8 cellular contexts compared by ENCODE assay signal in genomic region chr20:32742322-32743236, GRCh38. TPM values are rescaled to one million over a fixed set of nuclear protein-coding genes. Genes with fewer than 3 reads are reported as not detected.
DNase-seq lines count a peak whose midpoint lies in the region; ATAC-seq, FAIRE-seq and TF ChIP-seq lines count a peak whose summit lies in the region.

No MANE protein-coding gene starts in this region.

- TF ChIP-seq RAD21 in K562 (CRISPR knock-in tag; conservative IDR thresholded peaks at IDR 0.05 in 1 of 2, IDR thresholded peaks at IDR 0.05 in 1 of 2): no peak

- no peak for TF ChIP-seq POLR2A in K562 (conservative IDR thresholded peaks at IDR 0.05)

- peak overlapping the region; percentile 70 for H3K27ac ChIP-seq in K562 (ENCODE audit: extremely low read depth, low read depth, low read length)
- H3K27ac ChIP-seq in left lung: peak overlapping the region; percentile 70 to 81
- peak overlapping the region; percentile 65 for H3K27ac ChIP-seq in temporal lobe (ENCODE audit: low read depth, low read length)

- WGBS in K562 (ENCODE audit: insufficient coverage, low coverage, missing lambda C conversion rate): 9% methylated on average over 19 of the region's 25 CpGs

- peak overlapping the region; percentile 79 for H2AFZ ChIP-seq in K562 (ENCODE audit: low read depth, low read length)

- TSS peak; percentile 60 for BruUV-seq in K562 (replicated peaks; lab: Mats Ljungman, UMichigan)

- H3K9me3 ChIP-seq in MG63 (no peaks in the 10 kb centered on the region), K562 (replicated peaks; ENCODE audit: control insufficient read depth, insufficient read depth, low read depth, low read length) (no peaks in the 10 kb centered on the region), left lung (no peaks in the 10 kb centered on the region)

- H3K9ac ChIP-seq in K562 (ENCODE audit: insufficient read depth in 1 of 2, low read depth in 2 of 2, low read length in 2 of 2): peak overlapping the region; percentile 86 to 97

- intact Hi-C loops in K562 (cut with micrococcal nuclease) (loop anchor here (2.0 kb wide), 1 partner anchor 22 kb away; no protein-coding TSS in a partner anchor), left lung (cut with DNase I) (no loop called here)

- H4K20me1 ChIP-seq in K562 (replicated peaks; ENCODE audit: control insufficient read depth, insufficient read depth, low read length): no peaks in the 10 kb centered on the region

- no peak for TF ChIP-seq EP300 in K562 (IDR thresholded peaks at IDR 0.05; ENCODE audit: low read length)

- H3K4me3 ChIP-seq in MG63: peak overlapping the region; percentile 70
- H3K4me3 ChIP-seq in K562: peak overlapping the region; percentile 64
- peak overlapping the region; percentile 69 to 76 for H3K4me3 ChIP-seq in left lung

- no peak for FAIRE-seq in K562 (lab: Jason Lieb, UNC)

- in situ Hi-C loops in K562 (cut with MboI): no loop called here

- DNase-seq in ELF-1 (ENCODE audit: low read depth, low spot score): peak; percentile 29
- DNase-seq in MG63: no peak
- no peak for DNase-seq in K562 (ENCODE audit: extremely low read depth in 1 of 4, low spot score in 3 of 4)
- DNase-seq in left lung: no peak
- DNase-seq in NOMO-1 (lab: John Stamatoyannopoulos, UW; ENCODE audit: unreplicated experiment in 2 of 2): no peak
- DNase-seq in NCI-H2196 (lab: John Stamatoyannopoulos, UW; ENCODE audit: unreplicated experiment): no peak

- POLR2A ChIA-PET in K562 (lab: Yijun Ruan, JAX): interaction anchor here (0.6 to 4.7 kb wide), 6 partner anchors 12 to 210 kb away, joined by 3 to 30 read pairs (median 5); partner anchors contain the start of gene DNMT3B

- ATAC-seq in K562 (peak; percentile 53), left lung (peak; percentile 16), GM21576 (IDR thresholded peaks at IDR 0.05; ENCODE audit: unreplicated experiment) (no peak)

- H3K4me1 ChIP-seq in K562 (replicated peaks in 1 of 2; ENCODE audit: control insufficient read depth in 2 of 2, insufficient read depth in 2 of 2, low read length in 2 of 2) (peaks cover 24 to 47% of the 10 kb centered on the region in 2 experiments; a peak in 4 of 5 replicates), left lung (peaks cover 3 to 36% of the 10 kb centered on the region in 2 donors)

- TF ChIP-seq CTCF in K562 (IDR thresholded peaks at IDR 0.05 in 2 of 3, conservative IDR thresholded peaks at IDR 0.05 in 1 of 3; ENCODE audit: insufficient read depth in 2 of 3, low read depth in 1 of 3, low read length in 3 of 3) (no peak), left lung (IDR thresholded peaks at IDR 0.05) (no peak)

- H3K27me3 ChIP-seq in MG63 (no peaks in the 10 kb centered on the region), K562 (ENCODE audit: control insufficient read depth in 2 of 2, insufficient read depth in 2 of 2, low read length in 2 of 2) (no peaks in the 10 kb centered on the region), left lung (no peaks in the 10 kb centered on the region)

- H3K79me2 ChIP-seq in K562 (ENCODE audit: control insufficient read depth, insufficient read depth, low read length): peaks cover 26% of the 10 kb centered on the region

- H3K9me1 ChIP-seq in K562 (ENCODE audit: control insufficient read depth, insufficient read depth, low read length): no peaks in the 10 kb centered on the region

- H3K36me3 ChIP-seq in MG63 (no peaks in the 10 kb centered on the region), K562 (ENCODE audit: control insufficient read depth, insufficient read depth, low read length) (no peaks in the 10 kb centered on the region), left lung (no peaks in the 10 kb centered on the region)

- peak overlapping the region; percentile 86 for H3K4me2 ChIP-seq in K562 (ENCODE audit: insufficient read depth, low read length)

- CTCF ChIA-PET in K562 (lab: Yijun Ruan, JAX; ENCODE audit: low intra/inter-chr PET ratio): interaction anchor here (0.7 kb wide), 1 partner anchor 77 kb away, joined by 3 read pairs; no protein-coding TSS in a partner anchor

TF ChIP-seq in K562, 482 proteins besides CTCF, POLR2A, EP300 and RAD21 (continues in another document):
- TF ChIP-seq ZZZ3 (IDR thresholded peaks at IDR 0.05) (no peak), MBD1 (CRISPR knock-in tag; IDR thresholded peaks at IDR 0.05) (no peak), SIN3B (IDR thresholded peaks at IDR 0.05; ENCODE audit: low read depth) (no peak), HDGF (IDR thresholded peaks at IDR 0.05) (0 out of 2 replicates have a peak, but pooled peaks have one; percentile 39), ZNF217 (CRISPR knock-in tag; IDR thresholded peaks at IDR 0.05) (no peak), CHD1 (IDR thresholded peaks at IDR 0.05; ENCODE audit: low read length) (peak; percentile 51), GTF2E2 (tag; IDR thresholded peaks at IDR 0.05) (peak; percentile 15; the same call in 1 of the 2 replicates), EGR1 (conservative IDR thresholded peaks at IDR 0.05) (peak; percentile 33; the same call in 1 of the 2 replicates)
- TF ChIP-seq, protein P1, sequence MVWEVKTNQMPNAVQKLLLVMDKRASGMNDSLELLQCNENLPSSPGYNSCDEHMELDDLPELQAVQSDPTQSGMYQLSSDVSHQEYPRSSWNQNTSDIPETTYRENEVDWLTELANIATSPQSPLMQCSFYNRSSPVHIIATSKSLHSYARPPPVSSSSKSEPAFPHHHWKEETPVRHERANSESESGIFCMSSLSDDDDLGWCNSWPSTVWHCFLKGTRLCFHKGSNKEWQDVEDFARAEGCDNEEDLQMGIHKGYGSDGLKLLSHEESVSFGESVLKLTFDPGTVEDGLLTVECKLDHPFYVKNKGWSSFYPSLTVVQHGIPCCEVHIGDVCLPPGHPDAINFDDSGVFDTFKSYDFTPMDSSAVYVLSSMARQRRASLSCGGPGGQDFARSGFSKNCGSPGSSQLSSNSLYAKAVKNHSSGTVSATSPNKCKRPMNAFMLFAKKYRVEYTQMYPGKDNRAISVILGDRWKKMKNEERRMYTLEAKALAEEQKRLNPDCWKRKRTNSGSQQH (CRISPR knock-in tag; IDR thresholded peaks at IDR 0.05): 0 out of 2 replicates have a peak, but pooled peaks have one; percentile 67

RNA-seq across cellular contexts. Expression of gene COMMD7, which starts 0.7 kb away (rescaled TPM):
- total RNA-seq in MG63 (2014; rRNA removed; shearing (Covaris generic); ENCODE audit: low replicate concordance): 70.5 and 112 TPM in 2 replicates
- 20.0 and 25.5 TPM in 2 replicates for total RNA-seq in K562 (2011; cell fraction: chromatin; rRNA removed; ENCODE audit: low replicate concordance)
- 14.6 and 19.0 TPM in 2 replicates for total RNA-seq in K562 (2011; cell fraction: nucleolus; rRNA removed)
- 18.1 and 26.9 TPM in 2 replicates for total RNA-seq in K562 (2011; cell fraction: nucleoplasm; rRNA removed)
- total RNA-seq in K562 (2014; rRNA removed) (24.5 and 27.4 TPM in 2 replicates), K562 (2014; rRNA removed; fragmentation: Illumina TruSeq; extraction: Trizol) (33.3 and 34.7 TPM in 2 replicates), K562 (2015; rRNA removed; fragmentation: Illumina TruSeq; extraction: Trizol) (33.1 and 34.4 TPM in 2 replicates), K562 (2021) (39.8 and 41.5 TPM in 2 replicates), left lung (10 to 100 TPM; 38.5 to 39.1 TPM), temporal lobe (24.3 TPM)
- polyA plus RNA-seq in K562 (2011; rRNA removed) (62.8 and 71.5 TPM in 2 replicates), K562 (2014; fragmentation: Illumina TruSeq; extraction: Trizol) (58.2 and 69.1 TPM in 2 replicates), K562 (2014; fragmentation: Nextera tagmentation; extraction: Ambion mirVana) (10 to 100 TPM; 11.9 to 17.0 TPM), K562 (2014; rRNA removed) (44.5 and 49.7 TPM in 2 replicates)
- 47.9 and 63.7 TPM in 2 replicates for polyA plus RNA-seq in K562 (2011; cell fraction: cytosol; rRNA removed)
- polyA plus RNA-seq in K562 (2011; cell fraction: nucleus; rRNA removed): 31.9 and 51.6 TPM in 2 replicates
- 52.0 and 91.9 TPM in 2 replicates for polyA plus RNA-seq in K562 (2012)
- 21.4 and 30.4 TPM in 2 replicates for polyA minus RNA-seq in K562 (2011; rRNA and poly(A)+ RNA removed)
- polyA minus RNA-seq in K562 (2011; cell fraction: cytosol; rRNA and poly(A)+ RNA removed): 16.0 and 16.4 TPM in 2 replicates
- 4.0 and 8.4 TPM in 2 replicates for polyA minus RNA-seq in K562 (2011; cell fraction: nucleus; rRNA and poly(A)+ RNA removed)

RNA-seq across cellular contexts. Expression of gene DNMT3B, which starts 19.6 kb away (rescaled TPM):
- total RNA-seq in MG63 (2014; rRNA removed; shearing (Covaris generic); ENCODE audit: low replicate concordance): 5.6 and 6.6 TPM in 2 replicates
- 81.8 and 85.1 TPM in 2 replicates for total RNA-seq in K562 (2011; cell fraction: chromatin; rRNA removed; ENCODE audit: low replicate concordance)
- total RNA-seq in K562 (2011; cell fraction: nucleolus; rRNA removed): 51.8 and 54.4 TPM in 2 replicates
- total RNA-seq in K562 (2011; cell fraction: nucleoplasm; rRNA removed): 68.3 and 91.9 TPM in 2 replicates
- 49.1 and 53.9 TPM in 2 replicates for total RNA-seq in K562 (2014; rRNA removed)
- total RNA-seq in K562 (2014; rRNA removed; fragmentation: Illumina TruSeq; extraction: Trizol): 37.2 and 37.5 TPM in 2 replicates
- 34.4 and 35.3 TPM in 2 replicates for total RNA-seq in K562 (2015; rRNA removed; fragmentation: Illumina TruSeq; extraction: Trizol)
- 69.5 and 74.8 TPM in 2 replicates for total RNA-seq in K562 (2021)
- polyA plus RNA-seq in K562 (2011; rRNA removed): 41.7 and 60.2 TPM in 2 replicates
- polyA plus RNA-seq in K562 (2011; cell fraction: cytosol; rRNA removed): 40.1 and 59.1 TPM in 2 replicates
- 103 and 127 TPM in 2 replicates for polyA plus RNA-seq in K562 (2011; cell fraction: nucleus; rRNA removed)
- 27.1 and 34.4 TPM in 2 replicates for polyA plus RNA-seq in K562 (2012)
- polyA plus RNA-seq in K562 (2014; fragmentation: Illumina TruSeq; extraction: Trizol): 61.3 and 64.6 TPM in 2 replicates
- polyA plus RNA-seq in K562 (2014; fragmentation: Nextera tagmentation; extraction: Ambion mirVana): 10 to 100 TPM in 1 of 2 experiments, 1 to 10 TPM in 1; 9.3 to 11.5 TPM
- polyA plus RNA-seq in K562 (2014; rRNA removed): 55.5 and 57.3 TPM in 2 replicates
- 18.7 and 34.9 TPM in 2 replicates for polyA minus RNA-seq in K562 (2011; rRNA and poly(A)+ RNA removed)
- polyA minus RNA-seq in K562 (2011; cell fraction: cytosol; rRNA and poly(A)+ RNA removed): 35.8 and 43.3 TPM in 2 replicates
- polyA minus RNA-seq in K562 (2011; cell fraction: nucleus; rRNA and poly(A)+ RNA removed): 25.0 and 26.7 TPM in 2 replicates
- total RNA-seq in left lung: 1 to 10 TPM in 1 of 2 donors, under 1 TPM in 1; 0.86 to 1.6 TPM
- total RNA-seq in temporal lobe: 6.1 TPM
